ENCODE assay signal across 8 cellular contexts in the genomic region with DNA sequence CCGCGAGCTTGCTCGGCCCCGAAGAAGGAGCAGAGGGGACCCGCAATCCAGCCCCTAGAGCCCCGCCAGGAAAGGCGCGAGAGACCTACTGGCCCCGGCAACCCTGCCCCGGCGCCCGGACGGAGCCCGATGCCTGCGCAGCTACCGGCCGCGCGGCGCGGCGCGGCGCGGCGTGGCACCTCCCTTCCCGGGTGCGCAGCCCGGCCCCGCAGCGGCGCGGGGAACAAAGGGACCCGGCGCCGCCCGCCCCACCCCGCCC. TPM values are rescaled to one million over a fixed set of nuclear protein-coding genes. Genes with fewer than 3 reads are reported as not detected.
DNase-seq lines count a peak whose midpoint lies in the region; ATAC-seq and TF ChIP-seq lines count a peak whose summit lies in the region.

No MANE protein-coding gene starts in this region.

- H3K27me3 ChIP-seq in right lobe of liver, result no peaks in the 10 kb centered on the region
- peaks cover 53% of the 10 kb centered on the region for H3K27me3 ChIP-seq in upper lobe of right lung

- peaks cover 18% of the 10 kb centered on the region for H3K4me1 Mint-ChIP-seq in activated T-cell treated with anti-CD3 and anti-CD28 coated beads, Interleukin-2, amount 50 U/mL, for 24 hours (ENCODE audit: low read depth)
- peaks cover 6% of the 10 kb centered on the region for H3K4me1 Mint-ChIP-seq in MCF 10A (ENCODE audit: insufficient read depth, unreplicated experiment)

- ATAC-seq in right lobe of liver (peak in 3 of 4 donors; percentile 0 to 37 (median 26)), upper lobe of right lung (peak; percentile 5), HG02798 (IDR thresholded peaks at IDR 0.05; ENCODE audit: poor library complexity, unreplicated experiment) (no peak), HG03097 (IDR thresholded peaks at IDR 0.05; ENCODE audit: low FRiP score, unreplicated experiment) (no peak)

- CTCF ChIA-PET in MCF 10A (lab: Yijun Ruan, JAX), result interaction anchor here (0.6 to 1.7 kb wide), 4 partner anchors 96 to 662 kb away, joined by 3 to 5 read pairs (median 3); no protein-coding TSS in a partner anchor

- H3K27ac ChIP-seq in right lobe of liver (peak overlapping the region; percentile 63 to 83 (median 82)), upper lobe of right lung (no peak overlapping the region)

- H3K4me3 Mint-ChIP-seq in activated T-cell treated with anti-CD3 and anti-CD28 coated beads, Interleukin-2, amount 50 U/mL, for 24 hours, result peak overlapping the region; percentile 69
- H3K4me3 Mint-ChIP-seq in MCF 10A (ENCODE audit: unreplicated experiment), result peak overlapping the region; percentile 84

- H3K36me3 ChIP-seq in right lobe of liver (no peaks in the 10 kb centered on the region), upper lobe of right lung (no peaks in the 10 kb centered on the region)

- TF ChIP-seq CTCF in MCF 10A (IDR thresholded peaks at IDR 0.05; ENCODE audit: unreplicated experiment) (no peak), right lobe of liver (IDR thresholded peaks at IDR 0.05) (no peak), upper lobe of right lung (IDR thresholded peaks at IDR 0.05) (no peak)

- POLR2A ChIA-PET in MCF 10A (lab: Yijun Ruan, JAX), result interaction anchor here (0.9 kb wide), 1 partner anchor 69 kb away, joined by 4 read pairs; no protein-coding TSS in a partner anchor

- H3K9me3 ChIP-seq in right lobe of liver (no peaks in the 10 kb centered on the region), upper lobe of right lung (no peaks in the 10 kb centered on the region)

- peaks cover 2% of the 10 kb centered on the region for H3K36me3 Mint-ChIP-seq in activated T-cell treated with anti-CD3 and anti-CD28 coated beads, Interleukin-2, amount 50 U/mL, for 24 hours (ENCODE audit: low read depth)
- H3K36me3 Mint-ChIP-seq in MCF 10A (ENCODE audit: insufficient read depth, unreplicated experiment), result no peaks in the 10 kb centered on the region

- 0% methylated on average over 6 of the region's 38 CpGs for WGBS in right lobe of liver (ENCODE audit: insufficient coverage, low coverage, low lambda C conversion rate, missing lambda C conversion rate)

- no TSS peak for BruUV-seq in MCF 10A (replicated peaks; lab: Mats Ljungman, UMichigan)

- H3K27me3 Mint-ChIP-seq in activated T-cell treated with anti-CD3 and anti-CD28 coated beads, Interleukin-2, amount 50 U/mL, for 24 hours, result peaks cover 59% of the 10 kb centered on the region
- H3K27me3 Mint-ChIP-seq in MCF 10A (ENCODE audit: insufficient read depth, unreplicated experiment), result no peaks in the 10 kb centered on the region

- no peak overlapping the region for H3K27ac Mint-ChIP-seq in activated T-cell treated with anti-CD3 and anti-CD28 coated beads, Interleukin-2, amount 50 U/mL, for 24 hours
- peak overlapping the region; percentile 10 for H3K27ac Mint-ChIP-seq in MCF 10A (ENCODE audit: low read depth, unreplicated experiment)

- intact Hi-C loops in MCF 10A (cut with micrococcal nuclease) (loop anchor here (2.0 kb wide), 1 partner anchor 62 kb away; no protein-coding TSS in a partner anchor), right lobe of liver (cut with DNase I) (loop anchor here in 1 of 2 donors (10.0 kb wide), 1 partner anchor 162 kb away; no protein-coding TSS in a partner anchor), upper lobe of right lung (cut with DNase I) (no loop called here)

- no peaks in the 10 kb centered on the region for H3K9me3 Mint-ChIP-seq in activated T-cell treated with anti-CD3 and anti-CD28 coated beads, Interleukin-2, amount 50 U/mL, for 24 hours
- no peaks in the 10 kb centered on the region for H3K9me3 Mint-ChIP-seq in MCF 10A (ENCODE audit: unreplicated experiment)

- DNase-seq in activated T-cell treated with anti-CD3 and anti-CD28 coated beads, Interleukin-2, amount 50 U/mL, for 24 hours, result peak; percentile 31
- DNase-seq in activated T-cell treated with anti-CD3 and anti-CD28 coated beads, Interleukin-2, amount 50 U/mL, for 48 hours, result no peak
- DNase-seq in MCF 10A (ENCODE audit: unreplicated experiment) (no peak), right lobe of liver (peak in 2 of 3 donors; percentile 44 to 56), upper lobe of right lung (no peak), mucosa of gallbladder (ENCODE audit: low spot score) (no peak)

- no peak for TF ChIP-seq POLR2A in right lobe of liver (IDR thresholded peaks at IDR 0.05)

- H3K4me1 ChIP-seq in right lobe of liver (peaks cover 0 to 23% (median 6%) of the 10 kb centered on the region in 4 donors), upper lobe of right lung (no peaks in the 10 kb centered on the region)

- peak overlapping the region; percentile 74 to 85 (median 81) for H3K4me3 ChIP-seq in right lobe of liver
- H3K4me3 ChIP-seq in upper lobe of right lung, result peak overlapping the region; percentile 47

RNA-seq across cellular contexts. Expression of a gene that starts 0.3 kb away (rescaled TPM):
- total RNA-seq in MCF 10A (2022), result 14.6 and 15.1 TPM in 2 replicates
- total RNA-seq in right lobe of liver, result 10 to 100 TPM; 32.3 to 46.8 (median 35.8) TPM
- total RNA-seq in upper lobe of right lung, result 1.8 TPM
- 3.1 TPM for total RNA-seq in mucosa of gallbladder

Comparison
In these comparisons a context has a peak if more than half of its experiments do, and no peak if none do; other contexts are left out.
1. DNase-seq: peak in activated T-cell treated with anti-CD3 and anti-CD28 coated beads, Interleukin-2, amount 50 U/mL, for 24 hours (single experiment) and right lobe of liver (2 of 3); none in activated T-cell treated with anti-CD3 and anti-CD28 coated beads, Interleukin-2, amount 50 U/mL, for 48 hours (0 of 2), MCF 10A (single experiment), upper lobe of right lung (single experiment) and mucosa of gallbladder (single experiment).
2. ATAC-seq: peak in right lobe of liver (3 of 4) and upper lobe of right lung (single experiment); none in HG02798 (single experiment) and HG03097 (single experiment).